Comparison of ENCODE assay signal across 3 cellular contexts in the genomic region with DNA sequence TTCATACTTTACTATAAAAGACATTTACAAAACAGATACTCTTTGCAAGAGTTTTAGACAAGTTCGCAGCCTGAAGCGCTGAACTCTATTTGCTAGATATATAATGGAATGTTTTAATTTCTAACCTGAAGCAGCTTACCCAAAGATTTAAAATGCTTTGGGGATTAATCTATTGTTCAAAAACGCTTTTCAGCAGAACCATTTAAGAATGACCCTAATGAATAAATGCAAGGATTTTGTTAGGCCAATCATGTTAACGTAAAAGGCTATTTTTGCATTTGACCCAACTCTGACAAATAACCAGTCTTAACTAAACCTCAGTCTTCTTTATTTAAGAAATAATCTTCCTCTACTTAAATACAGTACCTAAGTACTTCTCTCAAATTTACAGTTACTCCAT.
"Had no signal": no experiment of that assay in that cellular context is flagged by ENCODE, and none has a peak within 500 bp of the region (broad histone marks: within the 10 kb centered on the region; RNA-seq: fewer than 3 reads in every experiment).

No MANE protein-coding gene starts in this region.

- DNase-seq: GDM1, GF-D8 had no signal

- ATAC-seq: GM12878 had no signal

- H3K4me3 ChIP-seq: GM12878 had no signal
